In genomic region chr18:5892772-5893431, GRCh38 we compare ENCODE assay signal across 34 cellular contexts. TPM values are rescaled to one million over a fixed set of nuclear protein-coding genes. Genes with fewer than 3 reads are reported as not detected.
A peak's percentile ranks its signal among the peaks of the same experiment; 100 is the strongest.
DNase-seq lines count a peak whose midpoint lies in the region; ATAC-seq, FAIRE-seq and TF ChIP-seq lines count a peak whose summit lies in the region.
"Had no signal": no experiment of that assay in that cellular context is flagged by ENCODE, and none has a peak within 500 bp of the region (broad histone marks: within the 10 kb centered on the region; RNA-seq: fewer than 3 reads in every experiment).

No MANE protein-coding gene starts in this region.

- H2AFZ ChIP-seq in HepG2 (ENCODE audit: low read length) = no peak overlapping the region

- H3K79me2 ChIP-seq in HepG2 (ENCODE audit: insufficient read depth, low read length) = no peaks in the 10 kb centered on the region

- no peak for TF ChIP-seq EP300 in HepG2 (IDR thresholded peaks at IDR 0.05; ENCODE audit: low read depth in 2 of 2, low read length in 2 of 2)
- no peak for TF ChIP-seq EP300 in HepG2 (CRISPR knock-in tag; IDR thresholded peaks at IDR 0.05; ENCODE audit: borderline replicate concordance)

- H3K9ac ChIP-seq in HepG2 (ENCODE audit: insufficient read depth, low read depth, low read length) = no peak overlapping the region

- in situ Hi-C loops in HepG2 (cut with HindIII; ENCODE audit: extremely low pct_ligation_motif_present, low pct_unique_long_range_greater_than_20kb) = loop anchor here (10.0 to 25.0 kb wide), 2 partner anchors 322 to 994 kb away; no protein-coding TSS in a partner anchor

- H3K9me3 ChIP-seq in HepG2 (ENCODE audit: low read length) (no peaks in the 10 kb centered on the region), right lobe of liver (no peaks in the 10 kb centered on the region)
- H3K9me3 ChIP-seq: A549, breast epithelium, left lung, ovary, SJSA1, upper lobe of left lung had no signal

- no peak overlapping the region for H3K4me2 ChIP-seq in HepG2 (ENCODE audit: low read depth, low read length)
- H3K4me2 ChIP-seq: A549 had no signal

- peaks cover 9% of the 10 kb centered on the region for H3K36me3 Mint-ChIP-seq in nephron (ENCODE audit: low read depth)
- H3K36me3 Mint-ChIP-seq: IgD-negative memory B cell; stimulated activated memory B cell treated with anti-CD40 and anti-IgM and Interleukin-4, amounts not matched to agents 10 μg/mL and 1 μg/mL and 100 μg/mL, for 72 hours had no signal

- FAIRE-seq in HepG2 (lab: Jason Lieb, UNC) = no peak
- FAIRE-seq: A549, H54, islet of Langerhans had no signal

- DNase-seq in HepG2 (ENCODE audit: low spot score) (no peak), right lobe of liver (no peak), dorsolateral prefrontal cortex (no peak), posterior vena cava (ENCODE audit: low spot score) (no peak)
- DNase-seq: activated CD4-positive, alpha-beta T cell treated with anti-CD3 and anti-CD28 coated beads for 36 hours; activated CD8-positive, alpha-beta T cell treated with anti-CD3 and anti-CD28 coated beads, Interleukin-2, amount 10 ng/mL, durations not matched to agents 7 days and 5 days; activated naive CD4-positive, alpha-beta T cell treated with anti-CD3 and anti-CD28 coated beads, Interleukin-2, amount 50 U/mL, for 16 hours; effector CD4-positive, alpha-beta T cell; left lung; MV-4-11; NCI-H1436 treated with DMSO at 0.1 percent for 48 hours; NCI-H2081 treated with DMSO at 0.1 percent for 48 hours; NCI-H446 treated with DMSO at 0.1 percent for 48 hours; NCI-H82; ovary; retina; substantia nigra; T-helper 9 cell; upper lobe of left lung had no signal

- H3K27ac Mint-ChIP-seq in nephron = no peak overlapping the region
- H3K27ac Mint-ChIP-seq: activated CD4-positive, alpha-beta T cell treated with anti-CD3 and anti-CD28 coated beads for 36 hours; activated CD8-positive, alpha-beta T cell treated with anti-CD3 and anti-CD28 coated beads, Interleukin-2, amount 10 ng/mL, durations not matched to agents 7 days and 5 days; activated T-helper 2 cell treated with anti-CD3 and anti-CD28 coated beads, Interferon-gamma antibody, Interleukin-2, Interleukin-4, amounts not matched to agents 10 μg/mL and 5 μg/mL and 100 μg/mL, durations not matched to agents 14 hours and 24 hours and 36 hours; IgD-negative memory B cell; stimulated activated memory B cell treated with anti-CD40 and anti-IgM and Interleukin-4, amounts not matched to agents 10 μg/mL and 1 μg/mL and 100 μg/mL, for 72 hours had no signal

- peaks cover 36% of the 10 kb centered on the region for H3K4me1 Mint-ChIP-seq in nephron

- H4K20me1 ChIP-seq in HepG2 (ENCODE audit: insufficient read depth, low read length) = no peaks in the 10 kb centered on the region

- no peak for TF ChIP-seq POLR2A in HepG2 (IDR thresholded peaks at IDR 0.05; ENCODE audit: insufficient read depth in 1 of 2, low read depth in 2 of 2, low read length in 2 of 2)
- TF ChIP-seq POLR2A in right lobe of liver (IDR thresholded peaks at IDR 0.05) = no peak

- peaks cover 71% of the 10 kb centered on the region for H3K27me3 Mint-ChIP-seq in nephron (ENCODE audit: low read depth)

- no TSS peak for BruUV-seq in HepG2 (replicated peaks; lab: Mats Ljungman, UMichigan)

- no peak overlapping the region for H3K27ac ChIP-seq in HepG2 (ENCODE audit: extremely low read length, insufficient read depth, low read length)
- no peak overlapping the region for H3K27ac ChIP-seq in right lobe of liver
- H3K27ac ChIP-seq in dorsolateral prefrontal cortex = peak overlapping the region in 44 of 59 donors; percentile 6 to 89 (median 70)
- H3K27ac ChIP-seq: A549, breast epithelium, left lung, ovary, RWPE1, SJSA1, skin epidermis, upper lobe of left lung had no signal

- H3K36me3 ChIP-seq in HepG2 (replicated peaks in 1 of 2; ENCODE audit: control insufficient read depth in 1 of 2, insufficient read depth in 2 of 2, low read length in 2 of 2) (no peaks in the 10 kb centered on the region), right lobe of liver (no peaks in the 10 kb centered on the region)
- H3K36me3 ChIP-seq: breast epithelium, left lung, ovary, upper lobe of left lung had no signal

- ATAC-seq in HepG2 (no peak), right lobe of liver (no peak), HG02981 (IDR thresholded peaks at IDR 0.05; ENCODE audit: unreplicated experiment) (no peak), HG02852 (IDR thresholded peaks at IDR 0.05; ENCODE audit: unreplicated experiment) (no peak), HG03196 (IDR thresholded peaks at IDR 0.05; ENCODE audit: unreplicated experiment) (no peak)
- ATAC-seq: A549; activated CD4-positive, alpha-beta T cell treated with anti-CD3 and anti-CD28 coated beads for 36 hours; activated CD8-positive, alpha-beta T cell treated with anti-CD3 and anti-CD28 coated beads, Interleukin-2, amount 10 ng/mL, durations not matched to agents 7 days and 5 days; left lung; stimulated activated memory B cell treated with anti-CD40 and anti-IgM and Interleukin-4, amounts not matched to agents 10 μg/mL and 1 μg/mL and 100 μg/mL, for 72 hours had no signal

- H3K4me1 ChIP-seq in HepG2 (ENCODE audit: insufficient read depth, low read length) (peaks cover 11% of the 10 kb centered on the region; the same call in 1 of the 2 replicates), right lobe of liver (peaks cover 0 to 23% (median 2%) of the 10 kb centered on the region in 4 donors)
- H3K4me1 ChIP-seq: breast epithelium had no signal

- POLR2A ChIA-PET in HepG2 (lab: Yijun Ruan, JAX) = no interaction called here

- intact Hi-C loops in HepG2 (cut with micrococcal nuclease; ENCODE audit: unreplicated experiment) = loop anchor here (10.0 kb wide), 2 partner anchors 62 to 162 kb away; no protein-coding TSS in a partner anchor
- intact Hi-C loops in right lobe of liver (cut with DNase I) = no loop called here
- intact Hi-C loops in dorsolateral prefrontal cortex (cut with DNase I) = loop anchor here (5.0 kb wide), 2 partner anchors 79 to 519 kb away; partner anchors contain the start of gene L3MBTL4 (in 1 of the 2)
- intact Hi-C loops in posterior vena cava (cut with DNase I) = no loop called here

- CTCF ChIA-PET in HepG2 (lab: Yijun Ruan, JAX; ENCODE audit: low intra/inter-chr PET ratio, low total read pairs) = no interaction called here

- H3K9me3 Mint-ChIP-seq in nephron = no peaks in the 10 kb centered on the region
- H3K9me3 Mint-ChIP-seq: activated T-helper 2 cell treated with anti-CD3 and anti-CD28 coated beads, Interferon-gamma antibody, Interleukin-2, Interleukin-4, amounts not matched to agents 10 μg/mL and 5 μg/mL and 100 μg/mL, durations not matched to agents 14 hours and 24 hours and 36 hours had no signal

- H3K4me3 Mint-ChIP-seq in nephron = peak overlapping the region; percentile 85 to 91 (median 90)
- H3K4me3 Mint-ChIP-seq: activated CD4-positive, alpha-beta T cell treated with anti-CD3 and anti-CD28 coated beads for 36 hours; activated CD8-positive, alpha-beta T cell treated with anti-CD3 and anti-CD28 coated beads, Interleukin-2, amount 10 ng/mL, durations not matched to agents 7 days and 5 days; stimulated activated memory B cell treated with anti-CD40 and anti-IgM and Interleukin-4, amounts not matched to agents 10 μg/mL and 1 μg/mL and 100 μg/mL, for 72 hours had no signal

- TF ChIP-seq CTCF in HepG2 (CRISPR knock-in tag; IDR thresholded peaks at IDR 0.05) (no peak), right lobe of liver (IDR thresholded peaks at IDR 0.05) (no peak), dorsolateral prefrontal cortex (IDR thresholded peaks at IDR 0.05 in 54 of 56, conservative IDR thresholded peaks at IDR 0.05 in 2 of 56; ENCODE audit: low read depth in 1 of 56, partially characterized antibody in 56 of 56) (no peak), nephron (IDR thresholded peaks at IDR 0.05; ENCODE audit: unreplicated experiment in 3 of 3) (no peak)

- no peak for TF ChIP-seq RAD21 in HepG2 (CRISPR knock-in tag; IDR thresholded peaks at IDR 0.05)

- H3K4me3 ChIP-seq in HepG2 (replicated peaks in 1 of 3; ENCODE audit: insufficient read depth in 1 of 3, low read depth in 2 of 3, low read length in 3 of 3) (no peak overlapping the region), right lobe of liver (no peak overlapping the region), dorsolateral prefrontal cortex (peak overlapping the region in 48 of 59 donors; percentile 3 to 80 (median 69))
- H3K4me3 ChIP-seq: A549, breast epithelium, left lung, ovary, SJSA1, upper lobe of left lung had no signal

- H3K27me3 ChIP-seq in HepG2 (ENCODE audit: control insufficient read depth in 1 of 2, insufficient read depth in 2 of 2, low read length in 2 of 2) (peaks cover 20 to 85% of the 10 kb centered on the region in 2 experiments), right lobe of liver (peaks cover 0 to 38% of the 10 kb centered on the region in 2 donors), dorsolateral prefrontal cortex (peaks cover 0 to 45% (median 13%) of the 10 kb centered on the region in 45 donors)
- H3K27me3 ChIP-seq: ovary had no signal

RNA-seq across cellular contexts. Expression of gene TMEM200C, which starts 2.4 kb away (rescaled TPM):
- total RNA-seq in HepG2 (2016; rRNA removed; fragmentation: Illumina TruSeq; extraction: Trizol) (0.04 TPM in 1 of 2 replicates, not detected in the other), right lobe of liver (1 to 10 TPM in 4 of 6 experiments, under 1 TPM in 2; 0.19 to 1.6 (median 1.1) TPM), dorsolateral prefrontal cortex (10 to 100 TPM in 90 of 120 experiments, 1 to 10 TPM in 30; 4.5 to 22.7 (median 12.0) TPM), posterior vena cava (1 to 10 TPM; 2.7 to 3.9 TPM)
- not detected in 2 replicates for total RNA-seq in HepG2 (2016; cell fraction: cytosol; rRNA removed; fragmentation: Illumina TruSeq; extraction: Trizol; ENCODE audit: low read depth)
- not detected in 2 replicates for total RNA-seq in HepG2 (2016; cell fraction: insoluble cytoplasmic fraction; rRNA removed; fragmentation: Illumina TruSeq; extraction: Trizol)
- total RNA-seq in HepG2 (2016; cell fraction: membrane; rRNA removed; fragmentation: Illumina TruSeq; extraction: Trizol) = not detected in 2 replicates
- total RNA-seq in HepG2 (2016; cell fraction: nucleus; rRNA removed; fragmentation: Illumina TruSeq; extraction: Trizol) = not detected in 2 replicates
- not detected in 2 replicates for polyA plus RNA-seq in HepG2 (2011; rRNA removed)
- polyA plus RNA-seq in HepG2 (2011; cell fraction: cytosol; rRNA removed) = not detected in 2 replicates
- polyA plus RNA-seq in HepG2 (2011; cell fraction: nucleus; rRNA removed) = 0.09 TPM in 1 of 2 replicates, not detected in the other
- 0.08 TPM in 1 of 2 replicates, not detected in the other for polyA plus RNA-seq in HepG2 (2012)
- polyA plus RNA-seq in HepG2 (2016; cell fraction: cytosol; fragmentation: Illumina TruSeq; extraction: Trizol; ENCODE audit: low read depth) = not detected in 2 replicates
- polyA plus RNA-seq in HepG2 (2016; cell fraction: insoluble cytoplasmic fraction; fragmentation: Illumina TruSeq; extraction: Trizol; ENCODE audit: low read depth) = not detected in 2 replicates
- not detected in 2 replicates for polyA plus RNA-seq in HepG2 (2016; cell fraction: membrane; fragmentation: Illumina TruSeq; extraction: Trizol; ENCODE audit: low read depth)
- polyA plus RNA-seq in HepG2 (2016; cell fraction: nucleus; fragmentation: Illumina TruSeq; extraction: Trizol; ENCODE audit: insufficient read depth, low read depth) = not detected in 2 replicates
- not detected in 2 replicates for polyA minus RNA-seq in HepG2 (2011; rRNA and poly(A)+ RNA removed; ENCODE audit: low replicate concordance)
- not detected in 2 replicates for polyA minus RNA-seq in HepG2 (2011; cell fraction: cytosol; rRNA and poly(A)+ RNA removed)
- polyA minus RNA-seq in HepG2 (2011; cell fraction: nucleus; rRNA and poly(A)+ RNA removed) = 0.12 TPM in 1 of 2 replicates, not detected in the other
- total RNA-seq: activated CD4-positive, alpha-beta T cell treated with anti-CD3 and anti-CD28 coated beads for 36 hours; activated CD8-positive, alpha-beta T cell treated with anti-CD3 and anti-CD28 coated beads, Interleukin-2, amount 10 ng/mL, durations not matched to agents 7 days and 5 days; activated T-helper 2 cell treated with anti-CD3 and anti-CD28 coated beads, Interferon-gamma antibody, Interleukin-2, Interleukin-4, amounts not matched to agents 10 μg/mL and 5 μg/mL and 100 μg/mL, durations not matched to agents 14 hours and 24 hours and 36 hours; OCI-LY7 had no signal
- polyA plus RNA-seq: A549, IgD-negative memory B cell had no signal

Comparison
In these comparisons a context has a peak if more than half of its experiments do, and no peak if none do; other contexts are left out.
1. intact Hi-C loops: an anchor here in HepG2 (10.0 kb wide) and dorsolateral prefrontal cortex (5.0 kb wide); none called in right lobe of liver and posterior vena cava.
2. H3K27ac ChIP-seq: peak in dorsolateral prefrontal cortex (44 of 59); none in HepG2 (single experiment) and right lobe of liver (0 of 3).
3. H3K4me3 ChIP-seq: peak in dorsolateral prefrontal cortex (48 of 59); none in HepG2 (0 of 3) and right lobe of liver (0 of 3).